Comparison of ENCODE assay signal across 17 cellular contexts in the genomic region with DNA sequence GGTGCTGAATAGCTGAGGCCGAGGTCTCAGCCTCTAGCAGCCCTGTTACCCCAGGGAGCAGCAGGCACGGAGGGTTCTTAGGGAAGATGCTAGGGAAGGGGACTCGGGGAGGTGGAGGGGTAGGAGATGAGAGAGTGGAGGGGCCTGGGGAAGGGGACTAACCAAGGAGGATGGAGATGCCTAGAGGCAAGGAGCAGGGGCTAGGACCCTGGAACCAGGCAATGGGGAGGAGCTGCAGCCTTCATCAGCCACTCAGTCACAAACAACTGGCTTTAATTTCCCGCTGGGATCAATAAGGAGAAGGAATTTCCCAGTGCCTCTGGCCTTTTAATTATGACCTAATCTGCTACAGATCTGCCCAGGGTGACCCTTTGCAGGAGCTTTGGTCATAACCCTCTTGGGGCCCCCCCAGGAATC. TPM values are rescaled to one million over a fixed set of nuclear protein-coding genes. Genes with fewer than 3 reads are reported as not detected.
DNase-seq lines count a peak whose midpoint lies in the region; ATAC-seq and TF ChIP-seq lines count a peak whose summit lies in the region.
"Had no signal": no experiment of that assay in that cellular context is flagged by ENCODE, and none has a peak within 500 bp of the region (broad histone marks: within the 10 kb centered on the region; RNA-seq: fewer than 3 reads in every experiment).

No MANE protein-coding gene starts in this region.

- H3K9me3 Mint-ChIP-seq in progenitor cell of endocrine pancreas (ENCODE audit: low read depth): no peaks in the 10 kb centered on the region
- H3K9me3 Mint-ChIP-seq: activated B cell treated with CpG ODN at 0.5 μM for 24 hours; activated naive CD8-positive, alpha-beta T cell treated with anti-CD3 and anti-CD28 coated beads, Interleukin-2, amount 10 ng/mL, durations not matched to agents 7 days and 5 days; dendritic cell treated with granulocyte-macrophage colony-stimulating factor and Interleukin-4, amounts not matched to agents 40 ng/mL and 50 ng/mL, for 4 days had no signal

- H3K79me2 ChIP-seq in hepatocyte: peaks cover 19% of the 10 kb centered on the region

- H3K4me3 Mint-ChIP-seq in T-helper 17 cell: peak overlapping the region; percentile 63
- no peak overlapping the region for H3K4me3 Mint-ChIP-seq in progenitor cell of endocrine pancreas (ENCODE audit: low read depth)
- H3K4me3 Mint-ChIP-seq: activated B cell treated with CpG ODN at 0.5 μM for 24 hours; activated naive CD8-positive, alpha-beta T cell treated with anti-CD3 and anti-CD28 coated beads, Interleukin-2, amount 10 ng/mL, durations not matched to agents 7 days and 5 days; dendritic cell treated with granulocyte-macrophage colony-stimulating factor and Interleukin-4, amounts not matched to agents 40 ng/mL and 50 ng/mL, for 4 days had no signal

- H3K36me3 Mint-ChIP-seq in T-helper 17 cell (ENCODE audit: low read depth): no peaks in the 10 kb centered on the region
- no peaks in the 10 kb centered on the region for H3K36me3 Mint-ChIP-seq in progenitor cell of endocrine pancreas (ENCODE audit: insufficient read depth)
- H3K36me3 Mint-ChIP-seq: activated naive CD8-positive, alpha-beta T cell treated with anti-CD3 and anti-CD28 coated beads, Interleukin-2, amount 10 ng/mL, durations not matched to agents 7 days and 5 days had no signal

- H4K20me1 ChIP-seq in hepatocyte (ENCODE audit: insufficient read depth, poor library complexity, severe bottlenecking): no peaks in the 10 kb centered on the region

- no peak for ATAC-seq in T-helper 17 cell
- ATAC-seq: left lobe of liver had no signal

- no peak overlapping the region for H2AFZ ChIP-seq in hepatocyte

- H3K4me1 ChIP-seq in ES-I3 (ENCODE audit: insufficient read depth, low read length) (peaks cover 49% of the 10 kb centered on the region), hepatocyte (ENCODE audit: insufficient read depth) (peaks cover 92% of the 10 kb centered on the region)

- H3K9me3 ChIP-seq in ES-I3 (ENCODE audit: control insufficient read depth, insufficient read depth, low read length) (no peaks in the 10 kb centered on the region), T-helper 17 cell (ENCODE audit: control insufficient read depth, low read length, poor library complexity, severe bottlenecking) (no peaks in the 10 kb centered on the region), hepatocyte (ENCODE audit: low read depth) (no peaks in the 10 kb centered on the region)
- H3K9me3 ChIP-seq: MG63 had no signal

- no peak for DNase-seq in T-helper 17 cell
- DNase-seq in hepatocyte (ENCODE audit: low spot score): no peak
- no peak for DNase-seq in progenitor cell of endocrine pancreas (ENCODE audit: low spot score, unreplicated experiment)
- no peak for DNase-seq in stimulated activated CD8-positive, alpha-beta memory T cell treated with anti-CD3 and anti-CD28 coated beads, Interleukin-4, amount 100 ng/mL, for 48 hours
- DNase-seq in superior temporal gyrus (ENCODE audit: extremely low spot score): no peak
- no peak for DNase-seq in NCI-H1048 (lab: John Stamatoyannopoulos, UW)
- DNase-seq in HK-2 (ENCODE audit: unreplicated experiment): no peak
- DNase-seq: activated B cell treated with CpG ODN at 0.5 μM for 24 hours; activated CD8-positive, alpha-beta memory T cell treated with anti-CD3 and anti-CD28 coated beads, Interleukin-2, amount 50 U/mL, for 4 hours; activated naive CD8-positive, alpha-beta T cell treated with anti-CD3 and anti-CD28 coated beads, Interleukin-2, amount 10 ng/mL, durations not matched to agents 7 days and 5 days; GOT3; occipital lobe had no signal

- TF ChIP-seq CTCF in hepatocyte (IDR thresholded peaks at IDR 0.05; ENCODE audit: poor library complexity) (no peak), progenitor cell of endocrine pancreas (IDR thresholded peaks at IDR 0.05; ENCODE audit: unreplicated experiment) (no peak)

- H3K27me3 ChIP-seq in hepatocyte: no peaks in the 10 kb centered on the region
- H3K27me3 ChIP-seq: MG63 had no signal

- peaks cover 18% of the 10 kb centered on the region for H3K4me1 Mint-ChIP-seq in T-helper 17 cell
- H3K4me1 Mint-ChIP-seq in progenitor cell of endocrine pancreas (ENCODE audit: low read depth): peaks cover 30% of the 10 kb centered on the region

- peak overlapping the region; percentile 97 for H3K27ac ChIP-seq in hepatocyte
- H3K27ac ChIP-seq: SK-N-MC had no signal

- H3K36me3 ChIP-seq in ES-I3 (ENCODE audit: insufficient read depth, low read length): no peaks in the 10 kb centered on the region
- H3K36me3 ChIP-seq in hepatocyte (replicated peaks; ENCODE audit: insufficient read depth, low read depth): no peaks in the 10 kb centered on the region

- peak overlapping the region; percentile 69 for H3K27ac Mint-ChIP-seq in T-helper 17 cell
- H3K27ac Mint-ChIP-seq in progenitor cell of endocrine pancreas: peak overlapping the region; percentile 85
- H3K27ac Mint-ChIP-seq: activated B cell treated with CpG ODN at 0.5 μM for 24 hours; activated naive CD8-positive, alpha-beta T cell treated with anti-CD3 and anti-CD28 coated beads, Interleukin-2, amount 10 ng/mL, durations not matched to agents 7 days and 5 days; dendritic cell treated with granulocyte-macrophage colony-stimulating factor and Interleukin-4, amounts not matched to agents 40 ng/mL and 50 ng/mL, for 4 days had no signal

- no peak overlapping the region for H3K4me3 ChIP-seq in hepatocyte
- H3K4me3 ChIP-seq: MG63, SK-N-MC had no signal

- peaks cover 14% of the 10 kb centered on the region for H3K27me3 Mint-ChIP-seq in T-helper 17 cell
- peaks cover 10% of the 10 kb centered on the region for H3K27me3 Mint-ChIP-seq in progenitor cell of endocrine pancreas

- peak overlapping the region; percentile 92 for H3K4me2 ChIP-seq in hepatocyte

- no peaks in the 10 kb centered on the region for H3K9me2 ChIP-seq in hepatocyte (replicated peaks; ENCODE audit: insufficient read depth)

- 24% methylated on average over 4 of the region's 4 CpGs for WGBS in hepatocyte (ENCODE audit: low lambda C conversion rate, missing lambda C conversion rate)

- H3K9ac ChIP-seq in ES-I3 (ENCODE audit: low read depth, low read length): peak overlapping the region; percentile 72; the same call in 1 of the 2 replicates

RNA-seq across cellular contexts. Expression of a gene that starts 2.9 kb away (rescaled TPM):
- 1 to 10 TPM; 1.5 to 4.5 TPM for total RNA-seq in T-helper 17 cell
- total RNA-seq in hepatocyte: 54.5 and 93.5 TPM in 2 replicates
- 171 and 195 TPM in 2 replicates for polyA plus RNA-seq in hepatocyte
- 70.4 and 125 TPM in 2 replicates for total RNA-seq in progenitor cell of endocrine pancreas

RNA-seq across cellular contexts. Expression of a gene that starts 20.0 kb away (rescaled TPM):
- 10 to 100 TPM; 13.1 to 21.6 TPM for total RNA-seq in T-helper 17 cell
- 20.6 and 21.8 TPM in 2 replicates for total RNA-seq in hepatocyte
- 22.6 and 24.7 TPM in 2 replicates for polyA plus RNA-seq in hepatocyte
- 40.0 and 42.4 TPM in 2 replicates for total RNA-seq in progenitor cell of endocrine pancreas

RNA-seq across cellular contexts. Expression of a gene that starts 20.3 kb away (rescaled TPM):
- total RNA-seq in T-helper 17 cell (10 to 100 TPM; 41.4 to 54.2 TPM), hepatocyte (22.4 and 27.5 TPM in 2 replicates), progenitor cell of endocrine pancreas (36.9 and 38.9 TPM in 2 replicates)
- polyA plus RNA-seq in hepatocyte: 13.5 and 16.4 TPM in 2 replicates

RNA-seq across cellular contexts. Expression of a gene that starts 31.0 kb away (rescaled TPM):
- total RNA-seq in T-helper 17 cell: not detected
- 7.9 and 13.8 TPM in 2 replicates for total RNA-seq in hepatocyte
- polyA plus RNA-seq in hepatocyte: 3.6 and 4.8 TPM in 2 replicates
- total RNA-seq in progenitor cell of endocrine pancreas: 33.9 and 39.2 TPM in 2 replicates
- total RNA-seq: activated B cell treated with CpG ODN at 0.5 μM for 24 hours; activated naive CD8-positive, alpha-beta T cell treated with anti-CD3 and anti-CD28 coated beads, Interleukin-2, amount 10 ng/mL, durations not matched to agents 7 days and 5 days had no signal

RNA-seq across cellular contexts. Expression of a gene that starts 32.6 kb away (rescaled TPM):
- 10 to 100 TPM; 18.7 to 25.1 TPM for total RNA-seq in T-helper 17 cell
- total RNA-seq in hepatocyte: 40.4 and 44.9 TPM in 2 replicates
- polyA plus RNA-seq in hepatocyte: 61.9 and 64.1 TPM in 2 replicates
- total RNA-seq in progenitor cell of endocrine pancreas: 35.9 and 43.2 TPM in 2 replicates

Comparison
In these comparisons a context has a peak if more than half of its experiments do, and no peak if none do; other contexts are left out.
1. RNA of a gene that starts 2.9 kb away (total RNA-seq): 54.5 to 93.5 TPM in hepatocyte and 70.4 to 125 TPM in progenitor cell of endocrine pancreas; 1.5 to 4.5 TPM in T-helper 17 cell; every median in the first group is over 10 times any median in the second.